ENCODE assay signal across 9 cellular contexts in the genomic region with DNA sequence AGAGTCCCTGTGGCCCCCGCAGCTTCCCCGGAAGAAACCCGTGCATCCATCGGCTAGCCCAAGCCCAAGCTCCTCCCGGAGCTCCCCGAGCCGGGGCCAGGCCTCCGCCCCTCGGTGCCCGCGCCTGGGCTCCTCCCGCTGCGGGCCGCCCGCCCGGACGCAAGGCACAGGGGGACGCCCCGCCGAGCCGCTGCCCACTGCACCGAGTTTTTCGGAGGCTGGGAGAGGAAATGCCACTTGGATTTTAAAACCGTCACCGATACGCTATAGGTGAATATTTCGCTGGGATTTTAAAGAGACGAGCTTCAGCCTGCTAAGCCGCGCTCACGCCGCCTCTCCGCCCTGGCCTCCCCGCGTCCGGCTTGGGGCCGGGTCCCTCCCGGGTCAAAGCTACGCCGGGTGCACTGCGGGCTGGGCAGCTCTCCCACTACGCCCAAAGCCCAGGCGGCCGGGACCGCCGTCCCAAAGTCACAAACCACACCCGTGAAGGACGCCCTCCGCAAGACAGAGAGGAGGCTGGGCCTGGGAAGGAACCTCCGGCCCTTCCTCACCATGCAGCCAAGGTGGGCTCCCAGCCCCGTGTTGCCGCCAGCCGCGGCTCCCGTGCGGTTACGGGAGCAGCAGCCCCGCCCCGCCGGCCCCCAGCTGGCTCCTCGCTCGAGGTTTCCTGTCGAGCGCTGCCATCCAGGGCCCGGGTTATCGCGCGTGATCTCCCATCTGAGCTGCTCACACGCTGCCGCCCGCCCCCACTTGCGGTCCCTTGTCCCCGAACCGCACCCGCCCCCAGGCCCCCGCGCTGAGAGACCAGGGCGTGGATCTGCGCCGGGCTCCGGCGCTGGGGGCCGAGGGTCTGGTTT.
DNase-seq lines count a peak whose midpoint lies in the region; ATAC-seq, FAIRE-seq and TF ChIP-seq lines count a peak whose summit lies in the region.
"Had no signal": no experiment of that assay in that cellular context is flagged by ENCODE, and none has a peak within 500 bp of the region (broad histone marks: within the 10 kb centered on the region; RNA-seq: fewer than 3 reads in every experiment).

No MANE protein-coding gene starts in this region.

- no peak for TF ChIP-seq CTCF in ovary (IDR thresholded peaks at IDR 0.05)
- TF ChIP-seq CTCF in upper lobe of left lung (IDR thresholded peaks at IDR 0.05), result peak in 1 of 6 experiments; percentile 6

- peaks cover 0 to 32% (median 0%) of the 10 kb centered on the region in 3 donors for H3K36me3 Mint-ChIP-seq in CD8-positive, alpha-beta memory T cell
- H3K36me3 Mint-ChIP-seq in activated naive CD4-positive, alpha-beta T cell treated with anti-CD3 and anti-CD28 coated beads, Interleukin-2, amount 10 ng/mL, durations not matched to agents 7 days and 5 days, result peaks cover 49% of the 10 kb centered on the region

- H3K4me3 ChIP-seq in CD8-positive, alpha-beta memory T cell (ENCODE audit: low read length), result peak overlapping the region; percentile 82
- H3K4me3 ChIP-seq in SJSA1 (peak overlapping the region; percentile 47), ovary (peak overlapping the region; percentile 50), upper lobe of left lung (peak overlapping the region; percentile 58 to 84 (median 68))

- no peaks in the 10 kb centered on the region for H3K27me3 Mint-ChIP-seq in CD8-positive, alpha-beta memory T cell
- no peaks in the 10 kb centered on the region for H3K27me3 Mint-ChIP-seq in activated naive CD4-positive, alpha-beta T cell treated with anti-CD3 and anti-CD28 coated beads, Interleukin-2, amount 10 ng/mL, durations not matched to agents 7 days and 5 days

- ATAC-seq in GM19463 (IDR thresholded peaks at IDR 0.05; ENCODE audit: unreplicated experiment) (peak; percentile 50), upper lobe of left lung (ENCODE audit: low FRiP score in 2 of 2) (peak; percentile 71 to 91)

- intact Hi-C loops in head of caudate nucleus (cut with DNase I) (no loop called here), ovary (cut with DNase I) (no loop called here)

- peak; percentile 78 to 89 (median 83) for DNase-seq in CD8-positive, alpha-beta memory T cell
- DNase-seq in HTR-8/SVneo (ENCODE audit: insufficient read length, low spot score) (peak; percentile 48), SJSA1 (ENCODE audit: low read depth in 1 of 2, low spot score in 2 of 2) (peak; percentile 45 to 55), head of caudate nucleus (peak in 41 of 42 donors; percentile 37 to 86 (median 68)), ovary (peak; percentile 23 to 58 (median 42)), upper lobe of left lung (peak; percentile 80 to 94)
- peak; percentile 90 for DNase-seq in activated naive CD4-positive, alpha-beta T cell treated with anti-CD3 and anti-CD28 coated beads, Interleukin-2, amount 10 ng/mL, durations not matched to agents 7 days and 5 days

- CTCF ChIA-PET in CD8-positive, alpha-beta memory T cell (lab: Charles Lee), result interaction anchor here (1.0 to 4.7 kb wide), 11 partner anchors 11 to 235 kb away, joined by 3 to 42 read pairs (median 5); a partner anchor contains a TSS
- CTCF ChIA-PET in activated naive CD4-positive, alpha-beta T cell treated with anti-CD3 and anti-CD28 coated beads, Interleukin-2, amount 10 ng/mL, durations not matched to agents 7 days and 5 days (lab: Charles Lee), result interaction anchor here (1.0 to 8.6 kb wide), 6 partner anchors 7 to 80 kb away, joined by 3 to 47 read pairs (median 5); a partner anchor contains a TSS

- peaks cover 4% of the 10 kb centered on the region for H3K36me3 ChIP-seq in CD8-positive, alpha-beta memory T cell (ENCODE audit: insufficient read depth, low read length)
- H3K36me3 ChIP-seq in SJSA1 (no peaks in the 10 kb centered on the region), ovary (no peaks in the 10 kb centered on the region), upper lobe of left lung (no peaks in the 10 kb centered on the region)

- peaks cover 56 to 81% (median 69%) of the 10 kb centered on the region in 3 donors for H3K4me1 Mint-ChIP-seq in CD8-positive, alpha-beta memory T cell
- peaks cover 73% of the 10 kb centered on the region for H3K4me1 Mint-ChIP-seq in activated naive CD4-positive, alpha-beta T cell treated with anti-CD3 and anti-CD28 coated beads, Interleukin-2, amount 10 ng/mL, durations not matched to agents 7 days and 5 days

- H3K4me3 Mint-ChIP-seq in CD8-positive, alpha-beta memory T cell, result peak overlapping the region; percentile 72 to 91 (median 86)
- peak overlapping the region; percentile 76 for H3K4me3 Mint-ChIP-seq in activated naive CD4-positive, alpha-beta T cell treated with anti-CD3 and anti-CD28 coated beads, Interleukin-2, amount 10 ng/mL, durations not matched to agents 7 days and 5 days

- no peaks in the 10 kb centered on the region for H3K9me3 ChIP-seq in CD8-positive, alpha-beta memory T cell (ENCODE audit: low read length)
- H3K9me3 ChIP-seq in SJSA1 (replicated peaks), result no peaks in the 10 kb centered on the region
- no peaks in the 10 kb centered on the region for H3K9me3 ChIP-seq in ovary
- no peaks in the 10 kb centered on the region for H3K9me3 ChIP-seq in upper lobe of left lung

- peak overlapping the region; percentile 48 to 94 (median 82) for H3K27ac Mint-ChIP-seq in CD8-positive, alpha-beta memory T cell
- H3K27ac Mint-ChIP-seq in activated naive CD4-positive, alpha-beta T cell treated with anti-CD3 and anti-CD28 coated beads, Interleukin-2, amount 10 ng/mL, durations not matched to agents 7 days and 5 days, result peak overlapping the region; percentile 69

- TF ChIP-seq POLR2A in ovary (IDR thresholded peaks at IDR 0.05) (no peak), upper lobe of left lung (IDR thresholded peaks at IDR 0.05) (peak in 2 of 4 donors; percentile 27 to 65)

- WGBS in ovary, 3 donors, result 0 to 1% (median 0%) methylated on average over 48 to 83 of the region's 83 CpGs
- 0 to 4% methylated on average over 10 to 38 of the region's 83 CpGs for WGBS in upper lobe of left lung, 2 donors

- POLR2A ChIA-PET in CD8-positive, alpha-beta memory T cell (lab: Charles Lee), result interaction anchor here (1.0 to 2.8 kb wide), 13 partner anchors 8 to 233 kb away, joined by 3 to 11 read pairs (median 5); a partner anchor contains a TSS

- H3K9me3 Mint-ChIP-seq in CD8-positive, alpha-beta memory T cell, result no peaks in the 10 kb centered on the region
- no peaks in the 10 kb centered on the region for H3K9me3 Mint-ChIP-seq in activated naive CD4-positive, alpha-beta T cell treated with anti-CD3 and anti-CD28 coated beads, Interleukin-2, amount 10 ng/mL, durations not matched to agents 7 days and 5 days

- no peaks in the 10 kb centered on the region for H3K27me3 ChIP-seq in CD8-positive, alpha-beta memory T cell (ENCODE audit: insufficient read depth, low read length, poor library complexity, severe bottlenecking)
- H3K27me3 ChIP-seq in SJSA1 (replicated peaks) (no peaks in the 10 kb centered on the region; the same call in none of the 2 replicates), ovary (no peaks in the 10 kb centered on the region), upper lobe of left lung (no peaks in the 10 kb centered on the region)

- TF ChIP-seq EP300 in ovary (IDR thresholded peaks at IDR 0.05) (no peak), upper lobe of left lung (IDR thresholded peaks at IDR 0.05) (no peak)

- peaks cover 73% of the 10 kb centered on the region for H3K4me1 ChIP-seq in CD8-positive, alpha-beta memory T cell (ENCODE audit: insufficient read depth, low read length)
- peaks cover 10% of the 10 kb centered on the region for H3K4me1 ChIP-seq in SJSA1 (replicated peaks)
- H3K4me1 ChIP-seq in ovary (ENCODE audit: insufficient read depth), result no peaks in the 10 kb centered on the region
- H3K4me1 ChIP-seq in upper lobe of left lung, result peaks cover 5 to 10% (median 7%) of the 10 kb centered on the region in 4 donors

- no peak for FAIRE-seq in HTR-8/SVneo (lab: Jason Lieb, UNC)
- FAIRE-seq: endometrium had no signal

- H3K27ac ChIP-seq in CD8-positive, alpha-beta memory T cell (ENCODE audit: low read depth, low read length), result peak overlapping the region; percentile 66
- no peak overlapping the region for H3K27ac ChIP-seq in SJSA1
- peak overlapping the region; percentile 54 to 62 for H3K27ac ChIP-seq in ovary
- H3K27ac ChIP-seq in upper lobe of left lung, result peak overlapping the region; percentile 72 to 87 (median 86)
